In genomic region chr1:155002479-155003226, GRCh38 we compare ENCODE assay signal across 8 cellular contexts. TPM values are rescaled to one million over a fixed set of nuclear protein-coding genes. Genes with fewer than 3 reads are reported as not detected.
DNase-seq lines count a peak whose midpoint lies in the region; ATAC-seq and TF ChIP-seq lines count a peak whose summit lies in the region.

TSS of gene ZBTB7B (plus strand) at chr1:155002802. CDS start at chr1:155014661, 11,859 bp downstream.

- H3K27ac ChIP-seq in BLaER1 treated with 17β-estradiol and CSF1 and Interleukin-3, amounts not matched to agents 10 nM and 100 nM: peak within 1 kb of the TSS; percentile 78 to 93 (median 88)
- peak within 1 kb of the TSS; percentile 95 for H3K27ac ChIP-seq in GM23338 (ENCODE audit: low read depth)
- no peak within 1 kb of the TSS for H3K27ac ChIP-seq in SJSA1
- peak within 1 kb of the TSS; percentile 98 for H3K27ac ChIP-seq in effector memory CD4-positive, alpha-beta T cell (ENCODE audit: insufficient read depth, low read length, poor library complexity, severe bottlenecking)
- H3K27ac ChIP-seq in thyroid gland: peak within 1 kb of the TSS; percentile 91 to 99 (median 95)

- H3K9me3 Mint-ChIP-seq in GM23338: no peaks in the 10 kb centered on the region
- no peaks in the 10 kb centered on the region for H3K9me3 Mint-ChIP-seq in memory B cell

- H3K36me3 ChIP-seq in BLaER1 treated with 17β-estradiol and CSF1 and Interleukin-3, amounts not matched to agents 10 nM and 100 nM: no peaks in the 10 kb centered on the region; a peak in 1 of 22 replicates
- no peaks in the 10 kb centered on the region for H3K36me3 ChIP-seq in GM23338 (ENCODE audit: insufficient read depth)
- no peaks in the 10 kb centered on the region for H3K36me3 ChIP-seq in SJSA1
- no peaks in the 10 kb centered on the region for H3K36me3 ChIP-seq in effector memory CD4-positive, alpha-beta T cell (ENCODE audit: control insufficient read depth, insufficient read depth, low read length)
- H3K36me3 ChIP-seq in thyroid gland: no peaks in the 10 kb centered on the region

- intact Hi-C loops in thyroid gland (cut with DNase I): no loop called here

- DNase-seq in GM23338 (ENCODE audit: low spot score) (no peak), SJSA1 (ENCODE audit: low read depth in 1 of 2, low spot score in 2 of 2) (peak in 1 of 2 experiments; percentile 54), memory B cell (ENCODE audit: low spot score in 2 of 2) (no peak), thyroid gland (peak; percentile 59 to 73), cerebellum (ENCODE audit: low spot score) (no peak)
- no peak for DNase-seq in effector memory CD4-positive, alpha-beta T cell

- H2AFZ ChIP-seq in GM23338: no peak within 1 kb of the TSS

- H3K4me2 ChIP-seq in BLaER1 treated with 17β-estradiol and CSF1 and Interleukin-3, amounts not matched to agents 10 nM and 100 nM: peak within 1 kb of the TSS; percentile 98 to 100 (median 99)
- peak within 1 kb of the TSS; percentile 96 for H3K4me2 ChIP-seq in GM23338

- H3K79me2 ChIP-seq in GM23338 (replicated peaks; ENCODE audit: insufficient read depth): peaks cover 35% of the 10 kb centered on the region

- no peaks in the 10 kb centered on the region for H3K9me2 ChIP-seq in GM23338 (ENCODE audit: insufficient read depth)

- WGBS in thyroid gland, 2 donors: 0 to 2% methylated on average over 7 to 8 of the region's 34 CpGs

- peak within 1 kb of the TSS; percentile 83 to 97 (median 87) for H3K9ac ChIP-seq in BLaER1 treated with 17β-estradiol and CSF1 and Interleukin-3, amounts not matched to agents 10 nM and 100 nM

- H3K36me3 Mint-ChIP-seq in GM23338 (ENCODE audit: low read depth): peaks cover 4% of the 10 kb centered on the region; the same call in 1 of the 3 replicates
- no peaks in the 10 kb centered on the region for H3K36me3 Mint-ChIP-seq in memory B cell

- H3K4me1 ChIP-seq in BLaER1 treated with 17β-estradiol and CSF1 and Interleukin-3, amounts not matched to agents 10 nM and 100 nM: peaks cover 54 to 72% (median 68%) of the 10 kb centered on the region in 10 experiments
- H3K4me1 ChIP-seq in GM23338 (ENCODE audit: insufficient read depth) (peaks cover 18% of the 10 kb centered on the region), SJSA1 (replicated peaks) (peaks cover 29% of the 10 kb centered on the region), thyroid gland (peaks cover 51 to 53% of the 10 kb centered on the region in 2 donors)
- H3K4me1 ChIP-seq in effector memory CD4-positive, alpha-beta T cell (ENCODE audit: control insufficient read depth, insufficient read depth, low read length, poor library complexity, severe bottlenecking): peaks cover 61% of the 10 kb centered on the region

- H3K4me1 Mint-ChIP-seq in GM23338 (peaks cover 40% of the 10 kb centered on the region), memory B cell (peaks cover 43% of the 10 kb centered on the region)

- H4K20me1 ChIP-seq in BLaER1 treated with 17β-estradiol and CSF1 and Interleukin-3, amounts not matched to agents 10 nM and 100 nM: peaks cover 0 to 7% (median 0%) of the 10 kb centered on the region in 11 experiments; a peak in 1 of 22 replicates
- no peaks in the 10 kb centered on the region; the same call in 1 of the 2 replicates for H4K20me1 ChIP-seq in GM23338 (replicated peaks; ENCODE audit: insufficient read depth)

- H3K27me3 Mint-ChIP-seq in GM23338 (ENCODE audit: insufficient read depth, low read depth, poor library complexity): peaks cover 21% of the 10 kb centered on the region
- no peaks in the 10 kb centered on the region for H3K27me3 Mint-ChIP-seq in memory B cell

- H3F3A ChIP-seq in GM23338 (replicated peaks; ENCODE audit: low read depth): peaks cover 16% of the 10 kb centered on the region

- TF ChIP-seq POLR2A in thyroid gland (IDR thresholded peaks at IDR 0.05): no peak

- H3K27me3 ChIP-seq in BLaER1 treated with 17β-estradiol and CSF1 and Interleukin-3, amounts not matched to agents 10 nM and 100 nM: no peaks in the 10 kb centered on the region
- H3K27me3 ChIP-seq in GM23338 (ENCODE audit: insufficient read depth) (no peaks in the 10 kb centered on the region), SJSA1 (replicated peaks) (no peaks in the 10 kb centered on the region), thyroid gland (no peaks in the 10 kb centered on the region)
- H3K27me3 ChIP-seq in effector memory CD4-positive, alpha-beta T cell (replicated peaks; ENCODE audit: control insufficient read depth, insufficient read depth, low read length, poor library complexity, severe bottlenecking): no peaks in the 10 kb centered on the region

- H3K4me3 ChIP-seq in BLaER1 treated with 17β-estradiol and CSF1 and Interleukin-3, amounts not matched to agents 10 nM and 100 nM: peak within 1 kb of the TSS; percentile 80 to 99 (median 92)
- H3K4me3 ChIP-seq in GM23338 (peak within 1 kb of the TSS; percentile 96), SJSA1 (peak within 1 kb of the TSS; percentile 57), thyroid gland (replicated peaks in 1 of 3) (peak within 1 kb of the TSS; percentile 86 to 97 (median 93))
- peak within 1 kb of the TSS; percentile 87 for H3K4me3 ChIP-seq in effector memory CD4-positive, alpha-beta T cell (ENCODE audit: insufficient read depth, low read depth, low read length, poor library complexity, severe bottlenecking)

- no peak for TF ChIP-seq CTCF in GM23338 (conservative IDR thresholded peaks at IDR 0.05; ENCODE audit: low read depth in 2 of 2)
- TF ChIP-seq CTCF in thyroid gland (IDR thresholded peaks at IDR 0.05): no peak

- H3K27ac Mint-ChIP-seq in GM23338 (peak within 1 kb of the TSS; percentile 92), memory B cell (peak within 1 kb of the TSS; percentile 88)

- H3K9me3 ChIP-seq in BLaER1 treated with 17β-estradiol and CSF1 and Interleukin-3, amounts not matched to agents 10 nM and 100 nM (replicated peaks in 1 of 11): no peaks in the 10 kb centered on the region
- H3K9me3 ChIP-seq in SJSA1 (replicated peaks) (no peaks in the 10 kb centered on the region; the same call in 1 of the 2 replicates), thyroid gland (no peaks in the 10 kb centered on the region)
- no peaks in the 10 kb centered on the region for H3K9me3 ChIP-seq in effector memory CD4-positive, alpha-beta T cell (ENCODE audit: control insufficient read depth, low read length)

- ATAC-seq in GM23338 (no peak), memory B cell (ENCODE audit: low read depth) (peak; percentile 3), HG03139 (IDR thresholded peaks at IDR 0.05; ENCODE audit: unreplicated experiment) (no peak)

- H3K4me3 Mint-ChIP-seq in GM23338 (peak within 1 kb of the TSS; percentile 92), memory B cell (peak within 1 kb of the TSS; percentile 99)

TF ChIP-seq in GM23338, 12 proteins besides CTCF, POLR2A, EP300 and RAD21 (continues in another document):
- TF ChIP-seq POLR2AphosphoS5 (IDR thresholded peaks at IDR 0.05; ENCODE audit: low read depth) (no peak), NANOG (IDR thresholded peaks at IDR 0.05; ENCODE audit: borderline replicate concordance) (no peak), EZH2phosphoT487 (IDR thresholded peaks at IDR 0.05; ENCODE audit: unreplicated experiment) (no peak), ETS1 (IDR thresholded peaks at IDR 0.05) (no peak), EZH2 (IDR thresholded peaks at IDR 0.05; ENCODE audit: low read depth, unreplicated experiment) (no peak)

RNA-seq across cellular contexts. Expression of gene ZBTB7B, which starts in this region (rescaled TPM):
- total RNA-seq in GM23338 (2014; rRNA removed; shearing (Covaris generic)): 19.3 and 32.6 TPM in 2 replicates
- 3.6 TPM in 2 replicates for polyA plus RNA-seq in GM23338 (2016; fragmentation: Nextera tagmentation; extraction: Ambion mirVana)
- 15.3 and 24.5 TPM in 2 replicates for total RNA-seq in SJSA1 (2014; rRNA removed; shearing (Covaris generic))
- total RNA-seq in thyroid gland (10 to 100 TPM; 35.7 to 89.8 (median 47.3) TPM), cerebellum (2.4 TPM)

Comparison
In these comparisons a context has a peak if more than half of its experiments do, and no peak if none do; other contexts are left out.
1. DNase-seq: peak in thyroid gland (2 of 2); none in GM23338 (single experiment), effector memory CD4-positive, alpha-beta T cell (0 of 3), memory B cell (0 of 2) and cerebellum (single experiment).
2. Peak in every context shown above with its lines, with median percentiles within 50 percentile points of each other: H3K4me3 ChIP-seq.